In the genomic region with DNA sequence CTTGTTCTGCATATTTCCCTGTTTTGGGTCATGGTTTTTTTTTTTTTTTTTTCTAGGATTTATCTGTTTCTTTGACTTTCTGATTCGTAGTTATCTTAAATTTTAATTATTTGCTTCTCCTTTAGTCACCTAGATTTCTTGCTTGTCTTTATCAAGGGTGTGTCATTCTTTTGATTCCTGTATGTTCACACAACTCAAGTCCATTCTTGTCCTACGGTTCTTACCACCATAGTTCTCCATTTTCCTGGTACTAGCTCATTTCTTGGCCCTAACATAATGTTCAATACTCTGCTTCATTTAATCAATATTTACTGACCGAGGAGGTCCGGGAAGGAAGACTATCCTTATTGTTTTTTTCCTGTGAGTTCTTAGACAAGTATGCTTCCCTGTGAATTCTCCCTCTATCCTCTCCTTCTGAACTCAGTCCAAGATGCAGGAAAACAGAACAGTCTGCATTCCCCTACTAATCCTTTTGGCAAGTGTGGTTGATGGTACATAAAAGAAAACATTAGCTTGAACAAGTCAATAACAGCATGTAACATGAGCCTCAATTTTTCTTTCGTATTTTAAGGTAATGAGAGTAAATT, we compare ENCODE assay signal across 23 cellular contexts.
DNase-seq lines count a peak whose midpoint lies in the region; ATAC-seq, FAIRE-seq and TF ChIP-seq lines count a peak whose summit lies in the region.
"Had no signal": no experiment of that assay in that cellular context is flagged by ENCODE, and none has a peak within 500 bp of the region (broad histone marks: within the 10 kb centered on the region; RNA-seq: fewer than 3 reads in every experiment).

No MANE protein-coding gene starts in this region.

- H3K4me3 ChIP-seq in bronchial epithelial cell (ENCODE audit: low read depth, low read length) (no peak overlapping the region), keratinocyte (ENCODE audit: control insufficient read depth in 2 of 3, extremely low read depth in 1 of 3, insufficient read depth in 2 of 3, low read depth in 1 of 3, low read length in 3 of 3) (no peak overlapping the region)
- H3K4me3 ChIP-seq: GM23338 had no signal

- H3K4me1 Mint-ChIP-seq in glutamatergic neuron (ENCODE audit: low read depth, unreplicated experiment): no peaks in the 10 kb centered on the region
- no peaks in the 10 kb centered on the region for H3K4me1 Mint-ChIP-seq in activated CD8-positive, alpha-beta T cell treated with anti-CD3 and anti-CD28 coated beads for 36 hours (ENCODE audit: low read depth)
- H3K4me1 Mint-ChIP-seq: CD4-positive, CD25-positive, alpha-beta regulatory T cell; CD8-positive, alpha-beta memory T cell; GM23338 had no signal

- H3K9me3 ChIP-seq in keratinocyte (ENCODE audit: control insufficient read depth, low read depth, low read length): no peaks in the 10 kb centered on the region
- H3K9me3 ChIP-seq: BE2C, Caco-2 had no signal

- peak; percentile 78 for DNase-seq in bronchial epithelial cell (ENCODE audit: low read depth)
- DNase-seq in keratinocyte (ENCODE audit: low read depth, low spot score): no peak
- DNase-seq in glutamatergic neuron: no peak
- no peak for DNase-seq in activated CD8-positive, alpha-beta T cell treated with anti-CD3 and anti-CD28 coated beads for 36 hours
- DNase-seq in NCI-H1048 (lab: John Stamatoyannopoulos, UW): no peak
- DNase-seq in COLO829 (ENCODE audit: low spot score): no peak
- DNase-seq: ACHN; BE2C; C1 segment of cervical spinal cord; Caco-2; CD4-positive, CD25-positive, alpha-beta regulatory T cell; CD8-positive, alpha-beta memory T cell; HFFc6 had no signal

- H2AFZ ChIP-seq in keratinocyte (ENCODE audit: control insufficient read depth, low read length): peak overlapping the region; percentile 75
- H2AFZ ChIP-seq: GM23338 had no signal

- H3K4me2 ChIP-seq in keratinocyte (ENCODE audit: control insufficient read depth, extremely low read depth, insufficient read depth, low read depth, low read length): peak overlapping the region; percentile 2
- H3K4me2 ChIP-seq: GM23338 had no signal

- no peaks in the 10 kb centered on the region for H3K36me3 ChIP-seq in bronchial epithelial cell (ENCODE audit: control insufficient read depth, insufficient read depth, low read length)
- no peaks in the 10 kb centered on the region for H3K36me3 ChIP-seq in keratinocyte (ENCODE audit: control insufficient read depth in 2 of 2, extremely low read depth in 1 of 2, insufficient read depth in 2 of 2, low read length in 2 of 2)
- H3K36me3 ChIP-seq: BE2C had no signal

- H3K27me3 ChIP-seq in bronchial epithelial cell (ENCODE audit: control insufficient read depth, insufficient read depth, low read length) (no peaks in the 10 kb centered on the region), keratinocyte (ENCODE audit: control insufficient read depth, extremely low read depth, insufficient read depth, low read length) (no peaks in the 10 kb centered on the region)
- H3K27me3 ChIP-seq: BE2C had no signal

- intact Hi-C loops in activated CD8-positive, alpha-beta T cell treated with anti-CD3 and anti-CD28 coated beads for 36 hours (cut with micrococcal nuclease): no loop called here

- H3K4me1 ChIP-seq in keratinocyte (ENCODE audit: control insufficient read depth, extremely low read depth, insufficient read depth, low read length): peaks cover 3% of the 10 kb centered on the region
- H3K4me1 ChIP-seq: BE2C, Caco-2 had no signal

- H3K36me3 Mint-ChIP-seq in glutamatergic neuron (ENCODE audit: unreplicated experiment): no peaks in the 10 kb centered on the region
- no peaks in the 10 kb centered on the region for H3K36me3 Mint-ChIP-seq in activated CD8-positive, alpha-beta T cell treated with anti-CD3 and anti-CD28 coated beads for 36 hours (ENCODE audit: low read depth)
- H3K36me3 Mint-ChIP-seq: CD4-positive, CD25-positive, alpha-beta regulatory T cell; CD8-positive, alpha-beta memory T cell had no signal

- H4K20me1 ChIP-seq in keratinocyte (ENCODE audit: control insufficient read depth, extremely low read depth, insufficient read depth, low read length): no peaks in the 10 kb centered on the region

- H3K9me1 ChIP-seq in keratinocyte (ENCODE audit: control insufficient read depth, extremely low read depth, insufficient read depth, low read length): no peaks in the 10 kb centered on the region

- no peaks in the 10 kb centered on the region for H3K79me2 ChIP-seq in keratinocyte (ENCODE audit: control insufficient read depth, insufficient read depth, low read length)

- no peaks in the 10 kb centered on the region for H3K27me3 Mint-ChIP-seq in glutamatergic neuron (ENCODE audit: unreplicated experiment)
- H3K27me3 Mint-ChIP-seq in activated CD8-positive, alpha-beta T cell treated with anti-CD3 and anti-CD28 coated beads for 36 hours: no peaks in the 10 kb centered on the region
- H3K27me3 Mint-ChIP-seq: CD4-positive, CD25-positive, alpha-beta regulatory T cell; CD8-positive, alpha-beta memory T cell had no signal

- H3K27ac ChIP-seq in keratinocyte (ENCODE audit: control insufficient read depth, insufficient read depth, low read length): no peak overlapping the region
- H3K27ac ChIP-seq: HL-60 had no signal

- CTCF ChIA-PET in activated CD8-positive, alpha-beta T cell treated with anti-CD3 and anti-CD28 coated beads for 36 hours (lab: Charles Lee): no interaction called here

- no peak overlapping the region for H3K4me3 Mint-ChIP-seq in glutamatergic neuron (ENCODE audit: unreplicated experiment)
- no peak overlapping the region for H3K4me3 Mint-ChIP-seq in activated CD8-positive, alpha-beta T cell treated with anti-CD3 and anti-CD28 coated beads for 36 hours
- H3K4me3 Mint-ChIP-seq: CD4-positive, CD25-positive, alpha-beta regulatory T cell; CD8-positive, alpha-beta memory T cell; GM23338; HFFc6 had no signal

- no peaks in the 10 kb centered on the region for H3K9me3 Mint-ChIP-seq in glutamatergic neuron (ENCODE audit: unreplicated experiment)
- H3K9me3 Mint-ChIP-seq in activated CD8-positive, alpha-beta T cell treated with anti-CD3 and anti-CD28 coated beads for 36 hours: peaks cover 9% of the 10 kb centered on the region

- no peak overlapping the region for H3K27ac Mint-ChIP-seq in glutamatergic neuron (ENCODE audit: unreplicated experiment)
- no peak overlapping the region for H3K27ac Mint-ChIP-seq in activated CD8-positive, alpha-beta T cell treated with anti-CD3 and anti-CD28 coated beads for 36 hours
- H3K27ac Mint-ChIP-seq: CD4-positive, CD25-positive, alpha-beta regulatory T cell; CD8-positive, alpha-beta memory T cell; GM23338; HFFc6 had no signal

- POLR2A ChIA-PET in activated CD8-positive, alpha-beta T cell treated with anti-CD3 and anti-CD28 coated beads for 36 hours (lab: Charles Lee): no interaction called here

- dilution Hi-C loops in keratinocyte (cut with MboI; ENCODE audit: extremely low pct_ligation_motif_present, low sequenced_read_pairs): no loop called here

- TF ChIP-seq CTCF in bronchial epithelial cell (IDR thresholded peaks at IDR 0.05; ENCODE audit: insufficient read depth, low read length, severe bottlenecking) (no peak), keratinocyte (optimal IDR thresholded peaks at IDR 0.05 in 1 of 3, IDR thresholded peaks at IDR 0.05 in 1 of 3, conservative IDR thresholded peaks at IDR 0.05 in 1 of 3; ENCODE audit: extremely low read depth in 1 of 3, insufficient read depth in 2 of 3, low read length in 3 of 3) (no peak), glutamatergic neuron (IDR thresholded peaks at IDR 0.05; ENCODE audit: partially characterized antibody, unreplicated experiment) (no peak)
- TF ChIP-seq CTCF in activated CD8-positive, alpha-beta T cell treated with anti-CD3 and anti-CD28 coated beads for 36 hours (IDR thresholded peaks at IDR 0.05): no peak

- peak; percentile 69 for ATAC-seq in esophagus mucosa
- no peak for ATAC-seq in activated CD8-positive, alpha-beta T cell treated with anti-CD3 and anti-CD28 coated beads for 36 hours
- ATAC-seq: GM23338, HCT116 had no signal

- no peak overlapping the region for H3K9ac ChIP-seq in keratinocyte (ENCODE audit: control insufficient read depth, extremely low read depth, insufficient read depth, low read length)

- FAIRE-seq in bronchial epithelial cell (lab: Jason Lieb, UNC): no peak
- FAIRE-seq in keratinocyte (lab: Jason Lieb, UNC): no peak
- FAIRE-seq: A204.1, D721Med, G401.6, GM12891, GM18507, H54 had no signal
